11 cellular contexts compared by ENCODE assay signal in genomic region chr1:110726755-110727154, GRCh38. TPM values are rescaled to one million over a fixed set of nuclear protein-coding genes. Genes with fewer than 3 reads are reported as not detected.
A peak's percentile ranks its signal among the peaks of the same experiment; 100 is the strongest.
DNase-seq lines count a peak whose midpoint lies in the region; ATAC-seq, FAIRE-seq and TF ChIP-seq lines count a peak whose summit lies in the region.
"Had no signal": no experiment of that assay in that cellular context is flagged by ENCODE, and none has a peak within 500 bp of the region (broad histone marks: within the 10 kb centered on the region; RNA-seq: fewer than 3 reads in every experiment).

No MANE protein-coding gene starts in this region.

- H3K36me3 Mint-ChIP-seq in activated CD4-positive, alpha-beta memory T cell treated with anti-CD3 and anti-CD28 coated beads, Interleukin-2, amount 10 ng/mL, durations not matched to agents 7 days and 5 days (ENCODE audit: low read depth): no peaks in the 10 kb centered on the region

- TF ChIP-seq POLR2A in GM12891 (IDR thresholded peaks at IDR 0.05; ENCODE audit: low read depth, low read length): no peak

- intact Hi-C loops in left lung (cut with DNase I): no loop called here

- H3K4me1 ChIP-seq in left lung: peaks cover 0 to 7% of the 10 kb centered on the region in 2 donors
- H3K4me1 ChIP-seq: prostate gland had no signal

- peak overlapping the region; percentile 41 for H3K27ac Mint-ChIP-seq in activated CD4-positive, alpha-beta memory T cell treated with anti-CD3 and anti-CD28 coated beads, Interleukin-2, amount 10 ng/mL, durations not matched to agents 7 days and 5 days

- no peak overlapping the region for H3K4me3 ChIP-seq in left lung
- H3K4me3 ChIP-seq: prostate gland had no signal

- no peaks in the 10 kb centered on the region for H3K27me3 Mint-ChIP-seq in activated CD4-positive, alpha-beta memory T cell treated with anti-CD3 and anti-CD28 coated beads, Interleukin-2, amount 10 ng/mL, durations not matched to agents 7 days and 5 days

- CTCF ChIA-PET in activated CD4-positive, alpha-beta memory T cell treated with anti-CD3 and anti-CD28 coated beads, Interleukin-2, amount 10 ng/mL, durations not matched to agents 7 days and 5 days (lab: Charles Lee): interaction anchor here (0.8 to 1.7 kb wide), 7 partner anchors 15 to 108 kb away, joined by 3 to 8 read pairs (median 3); no protein-coding TSS in a partner anchor

- H3K36me3 ChIP-seq in left lung: no peaks in the 10 kb centered on the region
- H3K36me3 ChIP-seq: brain microvascular endothelial cell, prostate gland had no signal

- H3K27me3 ChIP-seq in left lung: peaks cover 0 to 7% of the 10 kb centered on the region in 2 donors
- H3K27me3 ChIP-seq: brain microvascular endothelial cell had no signal

- TF ChIP-seq CTCF in left lung (IDR thresholded peaks at IDR 0.05): no peak

- peak; percentile 84 for FAIRE-seq in GM12891 (lab: Jason Lieb, UNC)

- no peak overlapping the region for H3K27ac ChIP-seq in left lung
- H3K27ac ChIP-seq: brain microvascular endothelial cell, prostate gland had no signal

- H3K9me3 Mint-ChIP-seq in activated CD4-positive, alpha-beta memory T cell treated with anti-CD3 and anti-CD28 coated beads, Interleukin-2, amount 10 ng/mL, durations not matched to agents 7 days and 5 days: no peaks in the 10 kb centered on the region

- ATAC-seq in GM19397 (IDR thresholded peaks at IDR 0.05; ENCODE audit: unreplicated experiment) (peak; percentile 74), HG03095 (IDR thresholded peaks at IDR 0.05; ENCODE audit: unreplicated experiment) (peak; percentile 86), left lung (no peak)

- H3K9me3 ChIP-seq in left lung: no peaks in the 10 kb centered on the region
- H3K9me3 ChIP-seq: prostate gland had no signal

- H3K4me1 Mint-ChIP-seq in activated CD4-positive, alpha-beta memory T cell treated with anti-CD3 and anti-CD28 coated beads, Interleukin-2, amount 10 ng/mL, durations not matched to agents 7 days and 5 days: peaks cover 27% of the 10 kb centered on the region

- DNase-seq in GM12891 (ENCODE audit: insufficient read length, low spot score): peak; percentile 53
- DNase-seq in activated CD4-positive, alpha-beta memory T cell treated with anti-CD3 and anti-CD28 coated beads, Interleukin-2, amount 10 ng/mL, durations not matched to agents 7 days and 5 days: no peak
- no peak for DNase-seq in cortex of kidney (lab: John Stamatoyannopoulos, UW)
- no peak for DNase-seq in left lung
- DNase-seq in NCI-H748 (lab: John Stamatoyannopoulos, UW; ENCODE audit: unreplicated experiment): no peak
- no peak for DNase-seq in superior temporal gyrus (ENCODE audit: extremely low spot score)
- DNase-seq: brain microvascular endothelial cell, hippocampal formation had no signal

- peak overlapping the region; percentile 46 for H3K4me3 Mint-ChIP-seq in activated CD4-positive, alpha-beta memory T cell treated with anti-CD3 and anti-CD28 coated beads, Interleukin-2, amount 10 ng/mL, durations not matched to agents 7 days and 5 days

- POLR2A ChIA-PET in activated CD4-positive, alpha-beta memory T cell treated with anti-CD3 and anti-CD28 coated beads, Interleukin-2, amount 10 ng/mL, durations not matched to agents 7 days and 5 days (lab: Charles Lee): interaction anchor here (0.8 to 1.8 kb wide), 8 partner anchors 10 to 1177 kb away, joined by 3 to 6 read pairs (median 5); no protein-coding TSS in a partner anchor

TF ChIP-seq in GM12891, 5 proteins besides CTCF, POLR2A, EP300 and RAD21:
- TF ChIP-seq SPI1 (IDR thresholded peaks at IDR 0.05; ENCODE audit: low read depth, low read length): peak; percentile 81
- no peak for TF ChIP-seq POU2F2 (IDR thresholded peaks at IDR 0.05; ENCODE audit: low read depth, low read length)
TF ChIP-seq in GM12891: peak in this region for 1.

RNA-seq across cellular contexts. Expression of gene KCNA3, which starts 52.0 kb away (rescaled TPM):
- 0.18 TPM for polyA plus RNA-seq in GM12891 (2012; ENCODE audit: low read depth, missing spikeins)
- total RNA-seq in activated CD4-positive, alpha-beta memory T cell treated with anti-CD3 and anti-CD28 coated beads, Interleukin-2, amount 10 ng/mL, durations not matched to agents 7 days and 5 days: 10 to 100 TPM; 84.9 to 86.2 TPM
- total RNA-seq in left lung: 10 to 100 TPM in 1 of 2 donors, 1 to 10 TPM in 1; 8.6 to 11.3 TPM

Comparison
In these comparisons a context has a peak if more than half of its experiments do, and no peak if none do; other contexts are left out.
1. RNA of gene KCNA3, which starts 52.0 kb away (total RNA-seq): 84.9 to 86.2 TPM in activated CD4-positive, alpha-beta memory T cell treated with anti-CD3 and anti-CD28 coated beads, Interleukin-2, amount 10 ng/mL, durations not matched to agents 7 days and 5 days; 8.6 to 11.3 TPM in left lung; every median in the first group is over 4 times any median in the second.